ENCODE assay signal across 13 cellular contexts in the genomic region with DNA sequence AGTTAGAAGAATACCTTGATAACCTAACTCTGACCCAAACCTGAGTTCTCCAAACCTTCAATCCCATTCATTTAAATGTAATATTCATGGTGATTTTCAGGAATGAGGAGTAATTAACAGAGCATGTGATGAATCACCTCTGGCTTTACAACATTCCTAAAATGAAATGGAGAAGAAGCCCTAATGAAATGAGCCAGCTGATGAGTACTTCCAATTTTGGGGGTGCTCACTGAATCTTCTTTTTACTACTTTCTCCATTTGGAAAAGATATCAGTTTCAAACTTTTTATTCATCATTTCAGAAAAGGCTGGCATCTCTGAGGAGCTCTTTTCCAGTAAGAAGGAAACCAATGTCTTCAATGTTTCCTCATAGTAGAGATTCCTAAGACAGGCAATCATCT. TPM values are rescaled to one million over a fixed set of nuclear protein-coding genes. Genes with fewer than 3 reads are reported as not detected.
DNase-seq lines count a peak whose midpoint lies in the region; ATAC-seq and TF ChIP-seq lines count a peak whose summit lies in the region.
"Had no signal": no experiment of that assay in that cellular context is flagged by ENCODE, and none has a peak within 500 bp of the region (broad histone marks: within the 10 kb centered on the region; RNA-seq: fewer than 3 reads in every experiment).

No MANE protein-coding gene starts in this region.

- DNase-seq in RWPE1 (ENCODE audit: low spot score) = peak; percentile 21
- no peak for DNase-seq in epithelial cell of prostate (ENCODE audit: low read depth, low spot score)
- peak; percentile 23 for DNase-seq in mesendoderm
- no peak for DNase-seq in NCI-H82 treated with DMSO at 0.1 percent for 48 hours (lab: John Stamatoyannopoulos, UW; ENCODE audit: unreplicated experiment)
- no peak for DNase-seq in hepatic stellate cell (ENCODE audit: low spot score)
- DNase-seq in T-helper 17 cell = no peak
- DNase-seq: ACHN; BE2C; C1 segment of cervical spinal cord; CD4-positive, CD25-positive, alpha-beta regulatory T cell; CD8-positive, alpha-beta memory T cell; COR-L47; H9 had no signal

- H3K9me3 ChIP-seq in T-helper 17 cell (ENCODE audit: control insufficient read depth, low read length, poor library complexity, severe bottlenecking) = no peaks in the 10 kb centered on the region
- H3K9me3 ChIP-seq: BE2C had no signal

- no peaks in the 10 kb centered on the region for H3K27me3 ChIP-seq in mesendoderm (ENCODE audit: insufficient read depth, low read length, poor library complexity)
- H3K27me3 ChIP-seq: BE2C had no signal

- CTCF ChIA-PET in RWPE1 (lab: Yijun Ruan, JAX) = no interaction called here

- H3K56ac ChIP-seq in mesendoderm (ENCODE audit: low read length) = no peak overlapping the region

- H2AK5ac ChIP-seq in mesendoderm (ENCODE audit: low read length) = no peak overlapping the region

- H2BK5ac ChIP-seq in mesendoderm (ENCODE audit: low read length) = no peak overlapping the region

- no peak for TF ChIP-seq CTCF in RWPE1 (conservative IDR thresholded peaks at IDR 0.05; ENCODE audit: low read depth)

- H3K9ac ChIP-seq in mesendoderm (ENCODE audit: low read length) = no peak overlapping the region

- no peak for ATAC-seq in T-helper 17 cell

- H3K79me2 ChIP-seq in mesendoderm (ENCODE audit: control insufficient read depth, insufficient read depth, low read length) = no peaks in the 10 kb centered on the region

- H3K4me3 Mint-ChIP-seq in T-helper 17 cell = no peak overlapping the region
- H3K4me3 Mint-ChIP-seq: CD4-positive, CD25-positive, alpha-beta regulatory T cell; CD8-positive, alpha-beta memory T cell; H9 had no signal

- H3K18ac ChIP-seq in mesendoderm (ENCODE audit: low read length) = no peak overlapping the region

- no peak overlapping the region for H2BK15ac ChIP-seq in mesendoderm (replicated peaks; ENCODE audit: low read depth)

- no peak overlapping the region for H4K5ac ChIP-seq in mesendoderm (ENCODE audit: low read length)

- POLR2A ChIA-PET in RWPE1 (lab: Yijun Ruan, JAX; ENCODE audit: low non-redundant PET) = interaction anchor here (0.6 kb wide), 1 partner anchor 1161 kb away, joined by 3 read pairs; no protein-coding TSS in a partner anchor

- H3K27me3 Mint-ChIP-seq in T-helper 17 cell = no peaks in the 10 kb centered on the region
- H3K27me3 Mint-ChIP-seq: CD4-positive, CD25-positive, alpha-beta regulatory T cell; CD8-positive, alpha-beta memory T cell had no signal

- no peak overlapping the region for H3K4me2 ChIP-seq in mesendoderm (ENCODE audit: low read length)

- H3K36me3 Mint-ChIP-seq in T-helper 17 cell (ENCODE audit: low read depth) = no peaks in the 10 kb centered on the region
- H3K36me3 Mint-ChIP-seq: CD4-positive, CD25-positive, alpha-beta regulatory T cell; CD8-positive, alpha-beta memory T cell had no signal

- no peaks in the 10 kb centered on the region for H3K36me3 ChIP-seq in mesendoderm (ENCODE audit: control insufficient read depth, insufficient read depth, low read length)
- H3K36me3 ChIP-seq: BE2C had no signal

- H3K23ac ChIP-seq in mesendoderm (ENCODE audit: low read length) = no peak overlapping the region

- no peak overlapping the region for H3K4me3 ChIP-seq in mesendoderm (ENCODE audit: low read length)

- H3K27ac Mint-ChIP-seq in T-helper 17 cell = no peak overlapping the region
- H3K27ac Mint-ChIP-seq: CD4-positive, CD25-positive, alpha-beta regulatory T cell; CD8-positive, alpha-beta memory T cell; H9 had no signal

- no peaks in the 10 kb centered on the region for H3K79me1 ChIP-seq in mesendoderm (ENCODE audit: low read length)

- H3K4me1 ChIP-seq in mesendoderm (ENCODE audit: control insufficient read depth, low read depth, low read length) = no peaks in the 10 kb centered on the region
- H3K4me1 ChIP-seq: BE2C had no signal

- H4K8ac ChIP-seq in mesendoderm (ENCODE audit: low read depth, low read length) = no peak overlapping the region

- H3K27ac ChIP-seq in RWPE1 (no peak overlapping the region), epithelial cell of prostate (peak overlapping the region; percentile 11), mesendoderm (ENCODE audit: low read depth, low read length) (no peak overlapping the region)

- no peak overlapping the region for H2BK120ac ChIP-seq in mesendoderm (ENCODE audit: low read depth, low read length)

- no peaks in the 10 kb centered on the region for H3K4me1 Mint-ChIP-seq in T-helper 17 cell
- H3K4me1 Mint-ChIP-seq: CD4-positive, CD25-positive, alpha-beta regulatory T cell; CD8-positive, alpha-beta memory T cell; H9 had no signal

- no peak overlapping the region for H3K4ac ChIP-seq in mesendoderm (ENCODE audit: low read depth, low read length)

RNA-seq across cellular contexts. Expression of a gene that starts 2.9 kb away (rescaled TPM):
- 3.0 TPM for polyA plus RNA-seq in mesendoderm (2013, experiment 1 of 2)
- 3.0 TPM for polyA plus RNA-seq in mesendoderm (2013, experiment 2 of 2)
- total RNA-seq in T-helper 17 cell = not detected
- total RNA-seq: CD4-positive, CD25-positive, alpha-beta regulatory T cell; CD8-positive, alpha-beta memory T cell had no signal
- polyA plus RNA-seq: CD4-positive, CD25-positive, alpha-beta regulatory T cell; CD8-positive, alpha-beta memory T cell had no signal

Comparison
In these comparisons a context has a peak if more than half of its experiments do, and no peak if none do; other contexts are left out.
1. DNase-seq: peak in RWPE1 (single experiment) and mesendoderm (single experiment); none in epithelial cell of prostate (single experiment), NCI-H82 treated with DMSO at 0.1 percent for 48 hours (single experiment), hepatic stellate cell (single experiment) and T-helper 17 cell (0 of 3).